ENCODE assay signal across 13 cellular contexts in the genomic region with DNA sequence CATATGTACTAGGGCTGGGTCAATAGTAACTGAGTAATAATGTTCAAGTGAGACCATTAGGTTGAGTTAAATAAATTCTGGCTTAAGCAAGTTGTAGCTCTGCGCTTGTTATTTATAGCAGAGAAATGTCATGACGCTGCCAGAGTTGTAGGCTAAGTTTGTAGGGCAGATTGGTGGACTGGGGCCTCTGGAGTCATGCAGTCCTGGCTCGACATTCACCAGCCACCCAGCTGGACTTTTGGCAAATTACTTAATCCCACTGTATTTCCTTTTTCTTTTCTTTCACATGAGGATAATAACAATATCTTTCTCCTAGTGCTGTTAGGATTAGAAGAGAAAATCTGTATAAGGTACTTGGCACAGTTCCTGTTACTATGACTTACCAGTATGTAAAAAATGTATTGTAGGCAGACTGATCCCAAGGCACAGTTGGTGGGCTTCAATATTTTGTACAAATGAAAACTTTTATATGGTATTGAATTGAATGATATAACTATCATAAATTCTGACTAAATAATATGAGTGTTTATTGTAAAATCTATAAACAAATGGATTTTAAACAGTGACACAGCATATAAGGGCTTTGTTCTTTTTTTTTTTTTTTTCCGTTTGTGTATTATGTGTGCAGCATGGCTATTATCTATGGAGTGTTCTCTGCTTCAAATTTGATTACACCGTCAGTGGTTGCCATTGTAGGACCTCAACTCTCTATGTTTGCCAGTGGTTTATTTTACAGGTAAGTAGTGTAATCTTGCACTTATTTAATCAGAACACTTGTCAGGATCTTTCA. TPM values are rescaled to one million over a fixed set of nuclear protein-coding genes. Genes with fewer than 3 reads are reported as not detected.
DNase-seq lines count a peak whose midpoint lies in the region; ATAC-seq and TF ChIP-seq lines count a peak whose summit lies in the region.
"Had no signal": no experiment of that assay in that cellular context is flagged by ENCODE, and none has a peak within 500 bp of the region (broad histone marks: within the 10 kb centered on the region; RNA-seq: fewer than 3 reads in every experiment).

No MANE protein-coding gene starts in this region.

- TF ChIP-seq POLR2A in vagina (IDR thresholded peaks at IDR 0.05), result no peak

- H3K27ac Mint-ChIP-seq in brain, result peak overlapping the region; percentile 33 to 87 (median 57)
- H3K27ac Mint-ChIP-seq: activated CD8-positive, alpha-beta T cell treated with anti-CD3 and anti-CD28 coated beads for 36 hours had no signal

- peaks cover 13% of the 10 kb centered on the region for H3K27me3 Mint-ChIP-seq in brain
- H3K27me3 Mint-ChIP-seq: activated CD8-positive, alpha-beta T cell treated with anti-CD3 and anti-CD28 coated beads for 36 hours had no signal

- TF ChIP-seq CTCF in heart right ventricle (IDR thresholded peaks at IDR 0.05) (no peak), brain (conservative IDR thresholded peaks at IDR 0.05) (no peak), vagina (IDR thresholded peaks at IDR 0.05) (no peak), GM13977 (IDR thresholded peaks at IDR 0.05; ENCODE audit: extremely low read depth, insufficient read depth, missing control alignments) (no peak)

- H3K4me3 ChIP-seq in heart right ventricle (peak overlapping the region in 6 of 10 donors; percentile 9 to 97 (median 87)), muscle layer of duodenum (ENCODE audit: low read depth in 1 of 2, low read length in 2 of 2) (no peak overlapping the region), vagina (no peak overlapping the region)

- WGBS in heart right ventricle, 2 donors, result 30 to 42% methylated on average over 5 of the region's 5 CpGs

- H3K36me3 ChIP-seq in heart right ventricle (peaks cover 0 to 58% (median 21%) of the 10 kb centered on the region in 9 donors), muscle layer of duodenum (ENCODE audit: control insufficient read depth in 1 of 2, insufficient read depth in 2 of 2, low read length in 2 of 2) (peaks cover 27 to 29% of the 10 kb centered on the region in 2 donors), vagina (peaks cover 0 to 38% of the 10 kb centered on the region in 2 donors)

- H3K36me3 Mint-ChIP-seq in brain, result peaks cover 45% of the 10 kb centered on the region

- peak in 1 of 2 donors; percentile 61 for DNase-seq in heart right ventricle
- no peak for DNase-seq in Right ventricle myocardium superior
- no peak for DNase-seq in vagina (ENCODE audit: extremely low spot score in 2 of 2)
- no peak for DNase-seq in NCI-H2171 (lab: John Stamatoyannopoulos, UW)
- no peak for DNase-seq in GM13977 (ENCODE audit: low spot score)
- DNase-seq: activated CD8-positive, alpha-beta T cell treated with anti-CD3 and anti-CD28 coated beads for 36 hours; activated naive CD4-positive, alpha-beta T cell; cerebellar nuclear complex; DMS53; islet precursor cell had no signal

- H3K27me3 ChIP-seq in heart right ventricle, result no peaks in the 10 kb centered on the region
- no peaks in the 10 kb centered on the region for H3K27me3 ChIP-seq in muscle layer of duodenum (ENCODE audit: low read depth, low read length)
- H3K27me3 ChIP-seq in vagina, result no peaks in the 10 kb centered on the region

- no peaks in the 10 kb centered on the region for H3K9me3 Mint-ChIP-seq in brain
- H3K9me3 Mint-ChIP-seq: activated CD8-positive, alpha-beta T cell treated with anti-CD3 and anti-CD28 coated beads for 36 hours had no signal

- H3K4me1 ChIP-seq in heart right ventricle (peaks cover 0 to 63% (median 32%) of the 10 kb centered on the region in 9 donors), muscle layer of duodenum (ENCODE audit: control insufficient read depth in 1 of 2, insufficient read depth in 2 of 2, low read length in 2 of 2) (peaks cover 13 to 33% of the 10 kb centered on the region in 2 donors), vagina (peaks cover 33% of the 10 kb centered on the region)

- in situ Hi-C loops in GM13977 (cut with MboI; ENCODE audit: low pct_unique_long_range_greater_than_20kb, low sequenced_read_pairs, unreplicated experiment), result no loop called here

- intact Hi-C loops in heart right ventricle (cut with DNase I), result no loop called here
- intact Hi-C loops in Right ventricle myocardium superior (cut with DNase I), result no loop called here
- intact Hi-C loops in vagina (cut with DNase I), result no loop called here

- ATAC-seq in heart right ventricle (peak in 2 of 8 donors; percentile 16 to 23), Right ventricle myocardium superior (ENCODE audit: poor library complexity) (no peak), HG03095 (IDR thresholded peaks at IDR 0.05; ENCODE audit: unreplicated experiment) (no peak)
- ATAC-seq: activated CD8-positive, alpha-beta T cell treated with anti-CD3 and anti-CD28 coated beads for 36 hours had no signal

- H3K27ac ChIP-seq in heart right ventricle (peak overlapping the region; percentile 7 to 99 (median 98)), muscle layer of duodenum (ENCODE audit: low read length) (peak overlapping the region; percentile 58), vagina (peak overlapping the region; percentile 15)

- H3K4me1 Mint-ChIP-seq in brain, result peaks cover 42% of the 10 kb centered on the region

- no peaks in the 10 kb centered on the region for H3K9me3 ChIP-seq in heart right ventricle
- no peaks in the 10 kb centered on the region for H3K9me3 ChIP-seq in muscle layer of duodenum (ENCODE audit: control insufficient read depth in 1 of 2, low read length in 2 of 2)
- H3K9me3 ChIP-seq in vagina, result no peaks in the 10 kb centered on the region

- H3K4me3 Mint-ChIP-seq in brain, result peak overlapping the region; percentile 64 to 98 (median 85)
- H3K4me3 Mint-ChIP-seq: activated CD8-positive, alpha-beta T cell treated with anti-CD3 and anti-CD28 coated beads for 36 hours had no signal

RNA-seq across cellular contexts. Expression of a gene that starts 2.6 kb away (rescaled TPM):
- 10 to 100 TPM; 25.1 to 34.4 (median 29.6) TPM for total RNA-seq in heart right ventricle
- polyA plus RNA-seq in heart right ventricle, result 10 to 100 TPM in 1 of 2 donors, 1 to 10 TPM in 1; 9.2 to 23.2 TPM
- total RNA-seq in Right ventricle myocardium superior, result 23.3 TPM
- 13.7 TPM for polyA plus RNA-seq in brain (ENCODE audit: insufficient read depth, low read depth, low replicate concordance)
- 24.1 TPM for total RNA-seq in vagina

RNA-seq across cellular contexts. Expression of a gene that starts 3.4 kb away (rescaled TPM):
- total RNA-seq in heart right ventricle (100 to 1,000 TPM in 1 of 10 donors, 10 to 100 TPM in 9; 58.8 to 103 (median 76.3) TPM), Right ventricle myocardium superior (61.2 TPM), vagina (413 TPM)
- polyA plus RNA-seq in heart right ventricle (100 to 1,000 TPM in 1 of 2 donors, 10 to 100 TPM in 1; 93.4 to 109 TPM), brain (ENCODE audit: insufficient read depth, low read depth, low replicate concordance) (112 TPM)

RNA-seq across cellular contexts. Expression of a gene that starts 13.9 kb away (rescaled TPM):
- total RNA-seq in heart right ventricle, result 10 to 100 TPM; 18.0 to 29.9 (median 24.7) TPM
- polyA plus RNA-seq in heart right ventricle, result 10 to 100 TPM; 24.5 to 41.8 TPM
- total RNA-seq in Right ventricle myocardium superior, result 19.0 TPM
- 46.2 TPM for polyA plus RNA-seq in brain (ENCODE audit: insufficient read depth, low read depth, low replicate concordance)
- total RNA-seq in vagina, result 20.9 TPM

RNA-seq across cellular contexts. Expression of a gene that starts 14.1 kb away (rescaled TPM):
- total RNA-seq in heart right ventricle (10 to 100 TPM; 34.6 to 79.3 (median 43.2) TPM), Right ventricle myocardium superior (63.1 TPM), vagina (28.0 TPM)
- polyA plus RNA-seq in heart right ventricle (10 to 100 TPM; 36.1 to 56.5 TPM), brain (ENCODE audit: insufficient read depth, low read depth, low replicate concordance) (29.4 TPM)

RNA-seq across cellular contexts. Expression of a gene that starts 29.8 kb away (rescaled TPM):
- total RNA-seq in heart right ventricle (100 to 1,000 TPM; 298 to 586 (median 488) TPM), Right ventricle myocardium superior (336 TPM), vagina (114 TPM)
- polyA plus RNA-seq in heart right ventricle (100 to 1,000 TPM; 121 to 199 TPM), brain (ENCODE audit: insufficient read depth, low read depth, low replicate concordance) (119 TPM)

Comparison
In these comparisons a context has a peak if more than half of its experiments do, and no peak if none do; other contexts are left out.
1. H3K27ac ChIP-seq: peak in every context shown above with its lines; median percentile 98 in heart right ventricle; 58 in muscle layer of duodenum; 15 in vagina.
2. H3K4me3 ChIP-seq: peak in heart right ventricle (6 of 10); none in muscle layer of duodenum (0 of 2) and vagina (0 of 2).